Comparison of ENCODE assay signal across 8 cellular contexts in the genomic region with DNA sequence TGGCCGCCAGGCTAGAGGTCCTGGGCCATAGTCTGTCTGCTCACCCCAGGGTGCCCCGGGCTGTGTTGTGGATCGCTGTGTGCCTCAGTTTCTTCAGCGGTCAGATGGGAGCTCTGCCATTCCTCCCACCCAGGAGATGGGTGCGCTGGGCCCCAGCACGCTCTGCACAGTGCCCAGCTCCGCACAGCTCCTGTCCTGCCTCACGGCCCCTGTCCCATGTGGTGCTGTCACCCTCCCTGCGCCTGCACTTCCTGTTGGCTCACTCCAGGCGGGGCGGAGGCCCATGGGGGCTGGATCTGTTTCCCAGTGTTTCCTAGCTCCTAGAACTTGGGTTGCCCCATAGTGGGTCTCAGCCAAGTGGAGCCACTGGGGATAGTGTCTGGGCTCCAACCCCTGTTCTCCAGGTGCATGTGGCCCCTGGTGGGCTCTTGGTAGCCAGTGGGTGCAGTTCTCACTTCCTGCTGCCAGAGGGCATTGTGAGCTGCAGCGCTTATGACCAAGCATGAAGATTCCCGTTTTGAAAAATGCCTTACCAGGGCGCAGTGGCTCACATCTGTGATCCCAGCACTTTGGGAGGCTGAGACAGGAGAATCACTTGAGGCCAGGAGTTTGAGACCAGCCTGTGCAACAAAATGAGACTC.
DNase-seq lines count a peak whose midpoint lies in the region; ATAC-seq and TF ChIP-seq lines count a peak whose summit lies in the region.

No MANE protein-coding gene starts in this region.

- H3K9me2 ChIP-seq in OCI-LY7 (ENCODE audit: insufficient read depth, low read length) = no peaks in the 10 kb centered on the region

- no TSS peak for BruUV-seq in OCI-LY7 (replicated peaks; lab: Mats Ljungman, UMichigan)

- peaks cover 11% of the 10 kb centered on the region for H3K4me1 Mint-ChIP-seq in stimulated activated effector memory CD8-positive, alpha-beta T cell treated with anti-CD3 and anti-CD28 coated beads, Interleukin-12 subunit alpha, Interleukin-12 subunit beta, amount 100 ng/mL, for 72 hours

- H3K27me3 ChIP-seq in fibroblast of lung (ENCODE audit: control insufficient read depth, insufficient read depth, low read length) = no peaks in the 10 kb centered on the region

- H3K4me2 ChIP-seq in OCI-LY7 (ENCODE audit: low read length) = no peak overlapping the region
- H3K4me2 ChIP-seq in fibroblast of lung (ENCODE audit: extremely low read depth, insufficient read depth, low read length) = no peak overlapping the region

- intact Hi-C loops in OCI-LY7 (cut with micrococcal nuclease; ENCODE audit: unreplicated experiment) = loop anchor here (10.0 kb wide), 1 partner anchor 314 kb away; a partner anchor contains a TSS

- H3K36me3 ChIP-seq in OCI-LY7 (ENCODE audit: insufficient read depth, low read length) (no peaks in the 10 kb centered on the region), fibroblast of lung (ENCODE audit: control insufficient read depth, insufficient read depth, low read length) (peaks cover 17% of the 10 kb centered on the region)

- POLR2A ChIA-PET in OCI-LY7 (lab: Charles Lee) = interaction anchor here (0.6 kb wide), 1 partner anchor 9 kb away, joined by 4 read pairs; no protein-coding TSS in a partner anchor

- H3K36me3 Mint-ChIP-seq in stimulated activated effector memory CD8-positive, alpha-beta T cell treated with anti-CD3 and anti-CD28 coated beads, Interleukin-12 subunit alpha, Interleukin-12 subunit beta, amount 100 ng/mL, for 72 hours = peaks cover 70% of the 10 kb centered on the region

- no peaks in the 10 kb centered on the region for H3K9me3 Mint-ChIP-seq in stimulated activated effector memory CD8-positive, alpha-beta T cell treated with anti-CD3 and anti-CD28 coated beads, Interleukin-12 subunit alpha, Interleukin-12 subunit beta, amount 100 ng/mL, for 72 hours

- TF ChIP-seq CTCF in OCI-LY7 (conservative IDR thresholded peaks at IDR 0.05; ENCODE audit: low read length) = peak; percentile 80
- TF ChIP-seq CTCF in fibroblast of lung (conservative IDR thresholded peaks at IDR 0.05 in 1 of 2, IDR thresholded peaks at IDR 0.05 in 1 of 2; ENCODE audit: low read depth in 1 of 2, low read length in 2 of 2) = peak; percentile 36 to 57

- no peak overlapping the region for H2AFZ ChIP-seq in OCI-LY7 (ENCODE audit: low read length)
- H2AFZ ChIP-seq in fibroblast of lung (ENCODE audit: low read length) = no peak overlapping the region

- H3K4me1 ChIP-seq in OCI-LY7 (ENCODE audit: insufficient read depth, low read length, poor library complexity, severe bottlenecking) (no peaks in the 10 kb centered on the region), fibroblast of lung (ENCODE audit: control insufficient read depth, extremely low read depth, insufficient read depth, low read length) (peaks cover 8% of the 10 kb centered on the region)

- H4K20me1 ChIP-seq in OCI-LY7 (ENCODE audit: insufficient read depth, low read length) (no peaks in the 10 kb centered on the region), fibroblast of lung (ENCODE audit: control insufficient read depth, extremely low read depth, insufficient read depth, low read length) (no peaks in the 10 kb centered on the region)

- H3K27ac ChIP-seq in OCI-LY7 (ENCODE audit: low read depth, low read length, poor library complexity, severe bottlenecking) = no peak overlapping the region
- no peak overlapping the region for H3K27ac ChIP-seq in fibroblast of lung (ENCODE audit: insufficient read depth, low read length)

- peak overlapping the region; percentile 86 for H3K27ac Mint-ChIP-seq in stimulated activated effector memory CD8-positive, alpha-beta T cell treated with anti-CD3 and anti-CD28 coated beads, Interleukin-12 subunit alpha, Interleukin-12 subunit beta, amount 100 ng/mL, for 72 hours

- CTCF ChIA-PET in OCI-LY7 (lab: Charles Lee; ENCODE audit: unreplicated experiment) = interaction anchor here (0.6 kb wide), 1 partner anchor 16 kb away, joined by 3 read pairs; no protein-coding TSS in a partner anchor

- H3K4me3 ChIP-seq in OCI-LY7 (ENCODE audit: low read depth, low read length, poor library complexity, severe bottlenecking) (no peak overlapping the region), fibroblast of lung (replicated peaks in 1 of 4; ENCODE audit: control extremely low read depth in 1 of 4, insufficient read depth in 1 of 4, low read depth in 3 of 4, low read length in 4 of 4) (no peak overlapping the region)

- no peak overlapping the region for H3K4me3 Mint-ChIP-seq in stimulated activated effector memory CD8-positive, alpha-beta T cell treated with anti-CD3 and anti-CD28 coated beads, Interleukin-12 subunit alpha, Interleukin-12 subunit beta, amount 100 ng/mL, for 72 hours

- H3K9ac ChIP-seq in fibroblast of lung (ENCODE audit: insufficient read depth, low read length) = no peak overlapping the region

- ATAC-seq in stimulated activated effector memory CD8-positive, alpha-beta T cell treated with anti-CD3 and anti-CD28 coated beads, Interleukin-12 subunit alpha, Interleukin-12 subunit beta, amount 100 ng/mL, for 72 hours = peak; percentile 9
- ATAC-seq in GM18907 (IDR thresholded peaks at IDR 0.05; ENCODE audit: unreplicated experiment) (no peak), HG03432 (IDR thresholded peaks at IDR 0.05; ENCODE audit: unreplicated experiment) (no peak)

- H3K9me3 ChIP-seq in OCI-LY7 (ENCODE audit: low read length) (no peaks in the 10 kb centered on the region), fibroblast of lung (ENCODE audit: control insufficient read depth, insufficient read depth, low read depth, low read length) (no peaks in the 10 kb centered on the region)

- DNase-seq in stimulated activated CD4-positive, alpha-beta T cell treated with anti-CD3 and anti-CD28 coated beads, Interleukin-15, amount 100 ng/mL, for 24 hours = peak; percentile 27
- no peak for DNase-seq in stimulated activated CD4-positive, alpha-beta T cell treated with anti-CD3 and anti-CD28 coated beads, Interleukin-12 subunit alpha, Interleukin-12 subunit beta, amount 100 ng/mL, for 4 hours
- DNase-seq in OCI-LY7 (ENCODE audit: low spot score) (peak; percentile 61), fibroblast of lung (ENCODE audit: low read depth in 2 of 2) (peak in 1 of 2 donors; percentile 27), inferior parietal cortex (ENCODE audit: extremely low spot score) (no peak)
- no peak for DNase-seq in stimulated activated effector memory CD8-positive, alpha-beta T cell treated with anti-CD3 and anti-CD28 coated beads, Interleukin-12 subunit alpha, Interleukin-12 subunit beta, amount 100 ng/mL, for 72 hours (ENCODE audit: low spot score in 2 of 2)

- H3K79me2 ChIP-seq in OCI-LY7 (ENCODE audit: insufficient read depth, low read depth, low read length) = no peaks in the 10 kb centered on the region
- no peaks in the 10 kb centered on the region for H3K79me2 ChIP-seq in fibroblast of lung (ENCODE audit: control insufficient read depth, insufficient read depth, low read length)

Comparison
In these comparisons a context has a peak if more than half of its experiments do, and no peak if none do; other contexts are left out.
1. DNase-seq: peak in stimulated activated CD4-positive, alpha-beta T cell treated with anti-CD3 and anti-CD28 coated beads, Interleukin-15, amount 100 ng/mL, for 24 hours (single experiment) and OCI-LY7 (single experiment); none in stimulated activated CD4-positive, alpha-beta T cell treated with anti-CD3 and anti-CD28 coated beads, Interleukin-12 subunit alpha, Interleukin-12 subunit beta, amount 100 ng/mL, for 4 hours (single experiment), stimulated activated effector memory CD8-positive, alpha-beta T cell treated with anti-CD3 and anti-CD28 coated beads, Interleukin-12 subunit alpha, Interleukin-12 subunit beta, amount 100 ng/mL, for 72 hours (0 of 2) and inferior parietal cortex (single experiment).